Comparison of ENCODE assay signal across 1 cellular context in the genomic region with DNA sequence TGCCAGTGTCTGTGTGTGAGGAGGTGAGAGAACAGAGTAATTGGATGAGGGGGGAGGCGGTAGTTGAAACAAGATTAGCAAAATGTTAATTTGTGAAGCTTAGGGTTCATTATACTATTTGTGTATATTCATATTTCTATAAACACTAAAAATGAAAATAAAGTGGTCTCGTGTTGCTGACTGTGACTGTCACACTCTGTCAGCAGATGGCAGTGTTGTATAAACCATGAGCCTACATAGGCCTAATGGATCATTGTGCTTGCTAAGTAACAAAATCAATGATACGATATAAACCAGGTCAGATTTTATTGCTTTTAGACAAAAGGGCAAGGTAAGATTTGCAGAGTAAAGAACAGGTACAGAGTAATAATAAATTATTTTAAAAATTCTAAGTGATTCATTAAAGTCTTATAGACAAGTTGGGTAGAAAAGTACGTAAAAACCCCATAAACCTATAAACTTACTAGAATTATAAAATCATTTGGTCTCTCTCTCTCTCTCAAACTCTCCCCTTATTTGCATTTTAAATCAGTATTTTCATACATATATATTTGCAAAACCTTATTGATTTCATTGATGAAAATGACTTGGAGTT.
TF ChIP-seq lines count a peak whose summit lies in the region.

No MANE protein-coding gene starts in this region.

TF ChIP-seq in HepG2, 621 proteins besides CTCF, POLR2A, EP300 and RAD21 (continued from another document):
- TF ChIP-seq, protein P1, sequence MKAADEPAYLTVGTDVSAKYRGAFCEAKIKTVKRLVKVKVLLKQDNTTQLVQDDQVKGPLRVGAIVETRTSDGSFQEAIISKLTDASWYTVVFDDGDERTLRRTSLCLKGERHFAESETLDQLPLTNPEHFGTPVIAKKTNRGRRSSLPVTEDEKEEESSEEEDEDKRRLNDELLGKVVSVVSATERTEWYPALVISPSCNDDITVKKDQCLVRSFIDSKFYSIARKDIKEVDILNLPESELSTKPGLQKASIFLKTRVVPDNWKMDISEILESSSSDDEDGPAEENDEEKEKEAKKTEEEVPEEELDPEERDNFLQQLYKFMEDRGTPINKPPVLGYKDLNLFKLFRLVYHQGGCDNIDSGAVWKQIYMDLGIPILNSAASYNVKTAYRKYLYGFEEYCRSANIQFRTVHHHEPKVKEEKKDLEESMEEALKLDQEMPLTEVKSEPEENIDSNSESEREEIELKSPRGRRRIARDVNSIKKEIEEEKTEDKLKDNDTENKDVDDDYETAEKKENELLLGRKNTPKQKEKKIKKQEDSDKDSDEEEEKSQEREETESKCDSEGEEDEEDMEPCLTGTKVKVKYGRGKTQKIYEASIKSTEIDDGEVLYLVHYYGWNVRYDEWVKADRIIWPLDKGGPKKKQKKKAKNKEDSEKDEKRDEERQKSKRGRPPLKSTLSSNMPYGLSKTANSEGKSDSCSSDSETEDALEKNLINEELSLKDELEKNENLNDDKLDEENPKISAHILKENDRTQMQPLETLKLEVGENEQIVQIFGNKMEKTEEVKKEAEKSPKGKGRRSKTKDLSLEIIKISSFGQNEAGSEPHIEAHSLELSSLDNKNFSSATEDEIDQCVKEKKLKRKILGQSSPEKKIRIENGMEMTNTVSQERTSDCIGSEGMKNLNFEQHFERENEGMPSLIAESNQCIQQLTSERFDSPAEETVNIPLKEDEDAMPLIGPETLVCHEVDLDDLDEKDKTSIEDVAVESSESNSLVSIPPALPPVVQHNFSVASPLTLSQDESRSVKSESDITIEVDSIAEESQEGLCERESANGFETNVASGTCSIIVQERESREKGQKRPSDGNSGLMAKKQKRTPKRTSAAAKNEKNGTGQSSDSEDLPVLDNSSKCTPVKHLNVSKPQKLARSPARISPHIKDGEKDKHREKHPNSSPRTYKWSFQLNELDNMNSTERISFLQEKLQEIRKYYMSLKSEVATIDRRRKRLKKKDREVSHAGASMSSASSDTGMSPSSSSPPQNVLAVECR (CRISPR knock-in tag; IDR thresholded peaks at IDR 0.05; ENCODE audit: borderline replicate concordance): no peak
- TF ChIP-seq SP140L (CRISPR knock-in tag; IDR thresholded peaks at IDR 0.05; ENCODE audit: borderline replicate concordance) (no peak), ZNF75D (CRISPR knock-in tag; IDR thresholded peaks at IDR 0.05; ENCODE audit: borderline replicate concordance) (no peak), ZFP36L2 (CRISPR knock-in tag; IDR thresholded peaks at IDR 0.05) (no peak), ZNF225 (CRISPR knock-in tag; IDR thresholded peaks at IDR 0.05) (no peak), POLR2AphosphoS2 (IDR thresholded peaks at IDR 0.05; ENCODE audit: low read depth, low read length) (no peak), ZNF589 (CRISPR knock-in tag; conservative IDR thresholded peaks at IDR 0.05) (no peak)
- TF ChIP-seq, protein P2, sequence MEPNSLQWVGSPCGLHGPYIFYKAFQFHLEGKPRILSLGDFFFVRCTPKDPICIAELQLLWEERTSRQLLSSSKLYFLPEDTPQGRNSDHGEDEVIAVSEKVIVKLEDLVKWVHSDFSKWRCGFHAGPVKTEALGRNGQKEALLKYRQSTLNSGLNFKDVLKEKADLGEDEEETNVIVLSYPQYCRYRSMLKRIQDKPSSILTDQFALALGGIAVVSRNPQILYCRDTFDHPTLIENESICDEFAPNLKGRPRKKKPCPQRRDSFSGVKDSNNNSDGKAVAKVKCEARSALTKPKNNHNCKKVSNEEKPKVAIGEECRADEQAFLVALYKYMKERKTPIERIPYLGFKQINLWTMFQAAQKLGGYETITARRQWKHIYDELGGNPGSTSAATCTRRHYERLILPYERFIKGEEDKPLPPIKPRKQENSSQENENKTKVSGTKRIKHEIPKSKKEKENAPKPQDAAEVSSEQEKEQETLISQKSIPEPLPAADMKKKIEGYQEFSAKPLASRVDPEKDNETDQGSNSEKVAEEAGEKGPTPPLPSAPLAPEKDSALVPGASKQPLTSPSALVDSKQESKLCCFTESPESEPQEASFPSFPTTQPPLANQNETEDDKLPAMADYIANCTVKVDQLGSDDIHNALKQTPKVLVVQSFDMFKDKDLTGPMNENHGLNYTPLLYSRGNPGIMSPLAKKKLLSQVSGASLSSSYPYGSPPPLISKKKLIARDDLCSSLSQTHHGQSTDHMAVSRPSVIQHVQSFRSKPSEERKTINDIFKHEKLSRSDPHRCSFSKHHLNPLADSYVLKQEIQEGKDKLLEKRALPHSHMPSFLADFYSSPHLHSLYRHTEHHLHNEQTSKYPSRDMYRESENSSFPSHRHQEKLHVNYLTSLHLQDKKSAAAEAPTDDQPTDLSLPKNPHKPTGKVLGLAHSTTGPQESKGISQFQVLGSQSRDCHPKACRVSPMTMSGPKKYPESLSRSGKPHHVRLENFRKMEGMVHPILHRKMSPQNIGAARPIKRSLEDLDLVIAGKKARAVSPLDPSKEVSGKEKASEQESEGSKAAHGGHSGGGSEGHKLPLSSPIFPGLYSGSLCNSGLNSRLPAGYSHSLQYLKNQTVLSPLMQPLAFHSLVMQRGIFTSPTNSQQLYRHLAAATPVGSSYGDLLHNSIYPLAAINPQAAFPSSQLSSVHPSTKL (CRISPR knock-in tag; IDR thresholded peaks at IDR 0.05): no peak
- TF ChIP-seq, protein P3, sequence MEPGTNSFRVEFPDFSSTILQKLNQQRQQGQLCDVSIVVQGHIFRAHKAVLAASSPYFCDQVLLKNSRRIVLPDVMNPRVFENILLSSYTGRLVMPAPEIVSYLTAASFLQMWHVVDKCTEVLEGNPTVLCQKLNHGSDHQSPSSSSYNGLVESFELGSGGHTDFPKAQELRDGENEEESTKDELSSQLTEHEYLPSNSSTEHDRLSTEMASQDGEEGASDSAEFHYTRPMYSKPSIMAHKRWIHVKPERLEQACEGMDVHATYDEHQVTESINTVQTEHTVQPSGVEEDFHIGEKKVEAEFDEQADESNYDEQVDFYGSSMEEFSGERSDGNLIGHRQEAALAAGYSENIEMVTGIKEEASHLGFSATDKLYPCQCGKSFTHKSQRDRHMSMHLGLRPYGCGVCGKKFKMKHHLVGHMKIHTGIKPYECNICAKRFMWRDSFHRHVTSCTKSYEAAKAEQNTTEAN (CRISPR knock-in tag; conservative IDR thresholded peaks at IDR 0.05): no peak
